Comparison of ENCODE assay signal across 8 cellular contexts in genomic region chr10:46398212-46398886, GRCh38. TPM values are rescaled to one million over a fixed set of nuclear protein-coding genes. Genes with fewer than 3 reads are reported as not detected.
DNase-seq lines count a peak whose midpoint lies in the region; ATAC-seq and TF ChIP-seq lines count a peak whose summit lies in the region.
"Not testable (repeated sequence)": the region's sequence is repeated elsewhere in the genome, so short reads cannot be mapped to it uniquely, and the experiment has no call there.
"Had no signal": no experiment of that assay in that cellular context is flagged by ENCODE, and none has a peak within 500 bp of the region (broad histone marks: within the 10 kb centered on the region; RNA-seq: fewer than 3 reads in every experiment).

No MANE protein-coding gene starts in this region.

- H3K27me3 Mint-ChIP-seq in T-cell = not testable (repeated sequence)

- not testable (repeated sequence) for H3K27me3 ChIP-seq in body of pancreas; lower lobe of right lung (ENCODE audit: low read depth)

- not testable (repeated sequence) for H3K27ac Mint-ChIP-seq in T-cell

- WGBS in body of pancreas, 2 donors = 1 to 4% methylated on average over 6 of the region's 35 CpGs

- peak; percentile 33 for DNase-seq in EL
- peak; percentile 4 for DNase-seq in HS-27A (ENCODE audit: low read depth)
- peak in 2 of 34 experiments; percentile 0 to 6 for DNase-seq in T-cell
- peak in 3 of 4 donors; percentile 15 to 30 (median 20) for DNase-seq in body of pancreas
- DNase-seq in foreskin fibroblast = peak in 1 of 2 donors; percentile 10
- DNase-seq in lower lobe of right lung; retinal pigment epithelial cell (ENCODE audit: low read depth): not testable (repeated sequence)

- TF ChIP-seq CTCF in body of pancreas (IDR thresholded peaks at IDR 0.05); foreskin fibroblast (IDR thresholded peaks at IDR 0.05; ENCODE audit: low read depth, low read length); lower lobe of right lung (IDR thresholded peaks at IDR 0.05); retinal pigment epithelial cell (conservative IDR thresholded peaks at IDR 0.05; ENCODE audit: low read depth, low read length): not testable (repeated sequence)

- not testable (repeated sequence) for H3K9me3 ChIP-seq in body of pancreas, lower lobe of right lung

- not testable (repeated sequence) for H3K4me3 ChIP-seq in body of pancreas
- H3K4me3 ChIP-seq in foreskin fibroblast (ENCODE audit: low read depth in 1 of 2, low read length in 2 of 2) (peak overlapping the region; percentile 43 to 46), lower lobe of right lung (peak overlapping the region; percentile 46), retinal pigment epithelial cell (ENCODE audit: low read length) (peak overlapping the region; percentile 33)

- ATAC-seq in T-cell (replicated peaks in 1 of 4) (peak; percentile 72 to 87 (median 80)), body of pancreas (peak; percentile 80), lower lobe of right lung (peak; percentile 93 to 94)

- not testable (repeated sequence) for H3K9me3 Mint-ChIP-seq in T-cell

- intact Hi-C loops in body of pancreas (cut with DNase I); lower lobe of right lung (cut with DNase I): not testable (repeated sequence)

- not testable (repeated sequence) for H3K27ac ChIP-seq in body of pancreas, lower lobe of right lung

- not testable (repeated sequence) for H3K36me3 Mint-ChIP-seq in T-cell

- H3K4me1 Mint-ChIP-seq in T-cell = not testable (repeated sequence)

- CTCF ChIA-PET in T-cell (lab: Charles Lee) = not testable (repeated sequence)

- not testable (repeated sequence) for H3K36me3 ChIP-seq in body of pancreas (replicated peaks in 1 of 2; ENCODE audit: insufficient read depth in 1 of 2, low read depth in 2 of 2); lower lobe of right lung

- not testable (repeated sequence) for TF ChIP-seq POLR2A in body of pancreas (IDR thresholded peaks at IDR 0.05)

- POLR2A ChIA-PET in T-cell (lab: Charles Lee) = not testable (repeated sequence)

- not testable (repeated sequence) for H3K4me1 ChIP-seq in body of pancreas, lower lobe of right lung

- H3K4me3 Mint-ChIP-seq in T-cell = peak overlapping the region in 2 of 3 donors; percentile 50 to 52

RNA-seq across cellular contexts. Expression of gene ANXA8L1, which starts 22.8 kb away (rescaled TPM):
- total RNA-seq in T-cell (not detected), body of pancreas (not detected), lower lobe of right lung (15.7 TPM)
- total RNA-seq: dermis microvascular lymphatic vessel endothelial cell had no signal

Comparison
In these comparisons a context has a peak if more than half of its experiments do, and no peak if none do; other contexts are left out.
1. RNA of gene ANXA8L1, which starts 22.8 kb away (total RNA-seq): 15.7 TPM in lower lobe of right lung (single experiment); not detected in T-cell and not detected in body of pancreas; every median in the first group is over 10 times any median in the second.
2. Peak in every context shown above with its lines, with median percentiles within 50 percentile points of each other: ATAC-seq.